In genomic region chr3:30333143-30333542, GRCh38 we compare ENCODE assay signal across 16 cellular contexts.
"Had no signal": no experiment of that assay in that cellular context is flagged by ENCODE, and none has a peak within 500 bp of the region (broad histone marks: within the 10 kb centered on the region; RNA-seq: fewer than 3 reads in every experiment).

No MANE protein-coding gene starts in this region.

- H3K9me3 Mint-ChIP-seq: activated T-cell treated with anti-CD3 and anti-CD28 coated beads, Interleukin-2, amount 50 U/mL, for 4 hours; memory B cell had no signal

- H3K9me3 ChIP-seq: gastrocnemius medialis, left lung, stomach had no signal

- H3K27ac Mint-ChIP-seq: memory B cell; T-helper 2 cell treated with Interferon-gamma antibody and Interleukin-4, amounts not matched to agents 5 μg/mL and 100 μg/mL, for 36 hours had no signal

- ATAC-seq: gastrocnemius medialis had no signal

- DNase-seq: activated CD4-positive, alpha-beta T cell treated with anti-CD3 and anti-CD28 coated beads, Interleukin-2, amount 50 U/mL, for 4 hours; activated effector memory CD4-positive, alpha-beta T cell treated with anti-CD3 and anti-CD28 coated beads, Interleukin-2, amount 50 U/mL, for 16 hours; activated T-cell treated with anti-CD3 and anti-CD28 coated beads, Interleukin-2, amount 50 U/mL, for 4 hours; central memory CD4-positive, alpha-beta T cell; cortex of kidney; effector CD8-positive, alpha-beta T cell; gastrocnemius medialis; heart right ventricle; retina; stimulated activated CD4-positive, alpha-beta T cell treated with anti-CD3 and anti-CD28 coated beads, Interleukin-4, amount 100 ng/mL, for 24 hours; stomach had no signal

- H3K9ac ChIP-seq: parathyroid adenoma had no signal

- H3K36me3 Mint-ChIP-seq: memory B cell had no signal

- H3K79me2 ChIP-seq: parathyroid adenoma had no signal

- H3K4me1 ChIP-seq: gastrocnemius medialis, parathyroid adenoma, stomach had no signal

- H3K4me3 ChIP-seq: gastrocnemius medialis, heart right ventricle, left lung, stomach had no signal

- H3K27ac ChIP-seq: gastrocnemius medialis, heart right ventricle, parathyroid adenoma, stomach had no signal

- H3K4me1 Mint-ChIP-seq: neural crest cell had no signal

- H3K36me3 ChIP-seq: gastrocnemius medialis, heart right ventricle, left lung, stomach had no signal

- H3K4me3 Mint-ChIP-seq: neural crest cell; T-helper 2 cell treated with Interferon-gamma antibody and Interleukin-4, amounts not matched to agents 5 μg/mL and 100 μg/mL, for 36 hours had no signal

- H3K27me3 ChIP-seq: gastrocnemius medialis, heart right ventricle, left lung, stomach had no signal

- H2AFZ ChIP-seq: parathyroid adenoma had no signal
